ENCODE assay signal across 7 cellular contexts in the genomic region with DNA sequence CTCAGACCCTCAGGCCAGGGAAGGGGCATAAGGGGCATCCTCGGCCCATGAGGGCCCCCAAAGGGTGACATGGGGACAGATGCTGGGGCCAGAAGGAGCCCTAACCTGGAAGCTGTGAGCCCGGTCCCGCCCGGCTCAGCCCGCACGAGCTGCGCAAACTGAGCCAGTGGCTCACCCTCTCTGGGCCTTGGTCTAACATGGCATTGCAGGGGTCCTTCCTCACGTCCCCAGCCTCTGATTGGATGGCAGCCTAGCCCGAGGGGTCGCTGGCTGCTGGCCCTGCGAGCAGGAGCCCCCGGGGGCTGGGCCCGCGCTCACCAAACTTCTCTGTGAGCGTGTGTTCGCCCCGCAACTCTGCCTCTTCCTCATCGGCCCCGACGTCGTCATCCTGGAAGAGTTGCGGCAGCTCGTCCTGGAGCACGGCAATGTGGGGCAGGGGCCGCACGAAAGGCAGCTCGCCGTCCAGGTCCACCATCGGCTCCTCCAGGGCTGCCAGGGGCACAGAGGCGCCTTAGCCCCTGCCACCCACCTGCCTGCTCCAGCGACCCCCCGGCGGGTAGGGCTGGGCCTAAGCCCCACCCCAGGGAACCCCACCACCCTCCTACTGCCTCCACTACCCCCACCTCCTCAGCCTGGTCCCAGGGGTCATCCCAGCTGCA. TPM values are rescaled to one million over a fixed set of nuclear protein-coding genes. Genes with fewer than 3 reads are reported as not detected.
"Had no signal": no experiment of that assay in that cellular context is flagged by ENCODE, and none has a peak within 500 bp of the region (broad histone marks: within the 10 kb centered on the region; RNA-seq: fewer than 3 reads in every experiment).

No MANE protein-coding gene starts in this region.

- H3K9me3 ChIP-seq: HAP-1 had no signal

- H3K27ac ChIP-seq: KMS-11 had no signal

- FAIRE-seq: HTR-8/SVneo had no signal

- H3K4me3 ChIP-seq: GM23338, HAP-1 had no signal

- H3K9ac ChIP-seq: KMS-11 had no signal

- ATAC-seq: GM23338 had no signal

- H3K4me1 ChIP-seq: HAP-1 had no signal

- H3K4me2 ChIP-seq: GM23338, KMS-11 had no signal

- DNase-seq: H7, KBM-7 had no signal

- H2AFZ ChIP-seq: GM23338 had no signal

- H3K36me3 ChIP-seq: HAP-1 had no signal

RNA-seq across cellular contexts. Expression of a gene that starts 54.4 kb away (rescaled TPM):
- polyA plus RNA-seq: IgD-negative memory B cell had no signal
